In the genomic region with DNA sequence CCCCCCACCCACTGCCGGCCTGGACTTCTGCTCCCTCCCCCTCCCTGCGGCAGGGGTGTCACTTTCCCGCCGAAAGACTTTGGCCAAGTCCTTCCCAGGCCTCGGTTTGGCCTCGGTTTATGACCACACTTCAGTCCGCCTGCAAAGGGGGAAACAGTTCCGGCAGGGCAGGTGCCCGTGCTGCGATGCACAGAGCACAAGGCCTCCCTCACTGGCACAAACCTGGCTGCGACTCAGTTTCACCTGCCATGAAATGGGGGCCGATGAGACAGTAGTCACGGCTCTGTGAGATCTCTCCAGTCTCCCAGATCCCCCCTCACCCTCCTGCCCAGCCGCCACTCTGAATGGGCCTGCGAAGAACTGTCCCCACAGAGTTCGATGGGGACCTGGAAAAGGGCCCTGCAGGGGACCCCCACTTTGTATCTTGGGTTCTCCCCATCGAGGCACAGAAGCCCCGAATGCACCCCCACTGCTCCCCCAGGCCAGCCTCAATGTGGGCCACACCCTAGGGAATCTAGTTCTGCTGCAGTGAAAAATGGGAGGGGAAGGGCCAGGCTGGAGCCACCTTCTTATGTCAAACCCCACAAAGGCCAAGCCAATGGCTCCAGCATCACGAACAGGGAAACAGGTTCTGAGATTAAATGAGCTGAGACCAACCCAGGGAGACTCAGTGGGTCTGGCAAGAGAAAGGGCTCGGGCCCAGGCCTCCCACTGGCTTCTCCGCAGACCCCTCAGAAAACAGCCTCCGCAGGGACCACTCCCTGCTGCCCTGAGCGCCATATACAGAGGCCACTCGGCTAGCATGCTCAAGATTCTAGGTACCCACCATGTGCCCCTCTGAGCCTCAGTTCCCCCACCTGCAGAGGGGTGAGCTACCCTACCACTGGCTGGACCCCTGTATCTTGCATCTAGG, we compare ENCODE assay signal across 10 cellular contexts. TPM values are rescaled to one million over a fixed set of nuclear protein-coding genes. Genes with fewer than 3 reads are reported as not detected.
DNase-seq lines count a peak whose midpoint lies in the region; ATAC-seq, FAIRE-seq and TF ChIP-seq lines count a peak whose summit lies in the region.
"Had no signal": no experiment of that assay in that cellular context is flagged by ENCODE, and none has a peak within 500 bp of the region (broad histone marks: within the 10 kb centered on the region; RNA-seq: fewer than 3 reads in every experiment).

No MANE protein-coding gene starts in this region.

- no peak overlapping the region for H3K27ac Mint-ChIP-seq in CD14-positive monocyte

- BruUV-seq in endothelial cell of umbilical vein (replicated peaks; lab: Mats Ljungman, UMichigan), result TSS peak; percentile 11

- no peaks in the 10 kb centered on the region for H3F3A ChIP-seq in neural cell (ENCODE audit: insufficient read depth, low read length, poor library complexity, severe bottlenecking)

- POLR2A ChIA-PET in endothelial cell of umbilical vein (lab: Charles Lee), result interaction anchor here (1.5 to 1.8 kb wide), 2 partner anchors 13 to 14 kb away, joined by 6 to 7 read pairs; no protein-coding TSS in a partner anchor

- DNase-seq in CD14-positive monocyte (ENCODE audit: low spot score) (no peak), endothelial cell of umbilical vein (ENCODE audit: low read depth, low spot score) (no peak), NCI-H1436 treated with DMSO at 0.1 percent for 48 hours (lab: John Stamatoyannopoulos, UW) (no peak), NCI-H2171 treated with DMSO at 0.1 percent for 48 hours (lab: John Stamatoyannopoulos, UW) (no peak)
- DNase-seq: NCI-H510A treated with DMSO at 0.1 percent for 48 hours had no signal

- no peak for TF ChIP-seq CTCF in CD14-positive monocyte (IDR thresholded peaks at IDR 0.05)
- TF ChIP-seq CTCF in endothelial cell of umbilical vein (IDR thresholded peaks at IDR 0.05; ENCODE audit: extremely low read depth in 1 of 2, insufficient read depth in 1 of 2, low read depth in 1 of 2, low read length in 2 of 2), result no peak
- TF ChIP-seq CTCF in neural cell (IDR thresholded peaks at IDR 0.05; ENCODE audit: poor library complexity, severe bottlenecking), result no peak

- intact Hi-C loops in CD14-positive monocyte (cut with micrococcal nuclease) (loop anchor here in 1 of 2 donors (5.0 kb wide), 1 partner anchor 35 kb away; a partner anchor contains a TSS), endothelial cell of umbilical vein (cut with micrococcal nuclease) (no loop called here)

- H3K9ac ChIP-seq in HUES6 (ENCODE audit: low read length), result no peak overlapping the region
- H3K9ac ChIP-seq in endothelial cell of umbilical vein (replicated peaks; ENCODE audit: extremely low read depth, insufficient read depth, low read length), result no peak overlapping the region
- no peak overlapping the region for H3K9ac ChIP-seq in neural cell (ENCODE audit: low read length)

- ATAC-seq in GM21529 (IDR thresholded peaks at IDR 0.05; ENCODE audit: unreplicated experiment) (no peak), HG03097 (IDR thresholded peaks at IDR 0.05; ENCODE audit: low FRiP score, unreplicated experiment) (no peak)

- H4K20me1 ChIP-seq in endothelial cell of umbilical vein (replicated peaks; ENCODE audit: control insufficient read depth, extremely low read depth, insufficient read depth, low read length) (no peaks in the 10 kb centered on the region), neural cell (ENCODE audit: insufficient read depth) (no peaks in the 10 kb centered on the region)

- no peaks in the 10 kb centered on the region for H3K9me2 ChIP-seq in neural cell (ENCODE audit: insufficient read depth, low read length)

- no peak for TF ChIP-seq RAD21 in neural cell (conservative IDR thresholded peaks at IDR 0.05)

- no peak overlapping the region for H2AFZ ChIP-seq in endothelial cell of umbilical vein (ENCODE audit: low read depth, low read length)
- no peak overlapping the region for H2AFZ ChIP-seq in neural cell (ENCODE audit: low read depth, low read length)

- TF ChIP-seq POLR2A in endothelial cell of umbilical vein (IDR thresholded peaks at IDR 0.05; ENCODE audit: low read depth, low read length), result no peak

- H3K9me3 ChIP-seq in HUES6 (ENCODE audit: control insufficient read depth, insufficient read depth, low read depth, low read length) (no peaks in the 10 kb centered on the region), endothelial cell of umbilical vein (replicated peaks; ENCODE audit: control insufficient read depth, insufficient read depth, low read length) (no peaks in the 10 kb centered on the region), neural cell (ENCODE audit: low read length) (no peaks in the 10 kb centered on the region)

- H3K36me3 ChIP-seq in HUES6 (ENCODE audit: control insufficient read depth, insufficient read depth, low read length) (no peaks in the 10 kb centered on the region), endothelial cell of umbilical vein (ENCODE audit: control insufficient read depth in 2 of 2, extremely low read depth in 1 of 2, insufficient read depth in 2 of 2, low read length in 2 of 2) (peaks cover 0 to 4% of the 10 kb centered on the region in 2 experiments), neural cell (ENCODE audit: insufficient read depth, low read length) (no peaks in the 10 kb centered on the region)
- H3K36me3 ChIP-seq: cardiac muscle cell had no signal

- H3K4me1 ChIP-seq in HUES6 (ENCODE audit: control insufficient read depth, insufficient read depth, low read length), result peaks cover 24% of the 10 kb centered on the region
- peaks cover 26% of the 10 kb centered on the region for H3K4me1 ChIP-seq in endothelial cell of umbilical vein (ENCODE audit: control insufficient read depth, extremely low read depth, insufficient read depth, low read length)

- H3K9me3 Mint-ChIP-seq in CD14-positive monocyte, result peaks cover 0 to 3% (median 0%) of the 10 kb centered on the region in 7 donors

- H3K4me2 ChIP-seq in endothelial cell of umbilical vein (ENCODE audit: insufficient read depth, low read length), result no peak overlapping the region
- H3K4me2 ChIP-seq in neural cell (ENCODE audit: low read length), result no peak overlapping the region

- peaks cover 13% of the 10 kb centered on the region for H3K79me2 ChIP-seq in endothelial cell of umbilical vein (ENCODE audit: control insufficient read depth, insufficient read depth, low read length)
- H3K79me2 ChIP-seq in neural cell (replicated peaks; ENCODE audit: insufficient read depth, low read length), result peaks cover 24% of the 10 kb centered on the region

- no peaks in the 10 kb centered on the region for H3K36me3 Mint-ChIP-seq in CD14-positive monocyte

- no peak for TF ChIP-seq EP300 in neural cell (conservative IDR thresholded peaks at IDR 0.05; ENCODE audit: poor library complexity, severe bottlenecking)

- peaks cover 2 to 16% (median 10%) of the 10 kb centered on the region in 3 donors for H3K27me3 Mint-ChIP-seq in CD14-positive monocyte (ENCODE audit: low read depth in 3 of 3)

- no peaks in the 10 kb centered on the region for H3K27me3 ChIP-seq in HUES6 (ENCODE audit: control insufficient read depth, insufficient read depth, low read length)
- H3K27me3 ChIP-seq in endothelial cell of umbilical vein (ENCODE audit: control insufficient read depth in 2 of 2, insufficient read depth in 2 of 2, low read length in 2 of 2), result no peaks in the 10 kb centered on the region
- H3K27me3 ChIP-seq in neural cell (ENCODE audit: insufficient read depth, low read depth, low read length), result no peaks in the 10 kb centered on the region
- H3K27me3 ChIP-seq: cardiac muscle cell had no signal

- peak overlapping the region; percentile 43; the same call in 1 of the 2 replicates for H3K4me3 ChIP-seq in HUES6 (ENCODE audit: low read depth, low read length)
- no peak overlapping the region for H3K4me3 ChIP-seq in endothelial cell of umbilical vein (replicated peaks in 1 of 3; ENCODE audit: insufficient read depth in 1 of 3, low read depth in 1 of 3, low read length in 3 of 3)
- H3K4me3 ChIP-seq in neural cell (ENCODE audit: low read length), result peak overlapping the region; percentile 45

- peak overlapping the region; percentile 56 to 57 for H3K4me3 Mint-ChIP-seq in CD14-positive monocyte

- peaks cover 4% of the 10 kb centered on the region for H3K4me1 Mint-ChIP-seq in CD14-positive monocyte

- H3K27ac ChIP-seq in HUES6 (ENCODE audit: low read depth, low read length), result no peak overlapping the region
- H3K27ac ChIP-seq in endothelial cell of umbilical vein (ENCODE audit: insufficient read depth, low read depth, low read length), result no peak overlapping the region
- H3K27ac ChIP-seq in neural cell (ENCODE audit: low read length), result no peak overlapping the region
- H3K27ac ChIP-seq: cardiac muscle cell had no signal

- no peak for FAIRE-seq in endothelial cell of umbilical vein (lab: Jason Lieb, UNC)

- no peaks in the 10 kb centered on the region for H3K9me1 ChIP-seq in endothelial cell of umbilical vein (replicated peaks; ENCODE audit: control insufficient read depth, extremely low read depth, insufficient read depth, low read length)

- CTCF ChIA-PET in endothelial cell of umbilical vein (lab: Charles Lee), result interaction anchor here (1.4 to 4.4 kb wide), 6 partner anchors 11 to 27 kb away, joined by 3 to 78 read pairs (median 6); no protein-coding TSS in a partner anchor

- dilution Hi-C loops in endothelial cell of umbilical vein (cut with MboI; ENCODE audit: extremely low pct_ligation_motif_present, low sequenced_read_pairs), result no loop called here

RNA-seq across cellular contexts. Expression of a gene that starts 29.0 kb away (rescaled TPM):
- polyA plus RNA-seq in CD14-positive monocyte (under 1 TPM; 0.31 to 0.44 TPM), endothelial cell of umbilical vein (81.3 and 83.6 TPM in 2 replicates), neural cell (112 and 134 TPM in 2 replicates)
- 105 and 109 TPM in 2 replicates for total RNA-seq in endothelial cell of umbilical vein
- 30.5 and 49.1 TPM in 2 replicates for polyA plus RNA-seq in endothelial cell of umbilical vein (2011; cell fraction: cytosol; rRNA removed)
- 288 and 295 TPM in 2 replicates for polyA plus RNA-seq in endothelial cell of umbilical vein (2011; cell fraction: nucleus; rRNA removed)
- 22.8 and 27.5 TPM in 2 replicates for polyA plus RNA-seq in endothelial cell of umbilical vein (2012)
- polyA minus RNA-seq in endothelial cell of umbilical vein (43.0 and 52.9 TPM in 2 replicates), neural cell (89.7 and 109 TPM in 2 replicates)
- 1.7 TPM for polyA minus RNA-seq in endothelial cell of umbilical vein (2011; cell fraction: cytosol; rRNA and poly(A)+ RNA removed)
- 58.2 and 105 TPM in 2 replicates for polyA minus RNA-seq in endothelial cell of umbilical vein (2011; cell fraction: nucleus; rRNA and poly(A)+ RNA removed)

RNA-seq across cellular contexts. Expression of a gene that starts 33.3 kb away (rescaled TPM):
- polyA plus RNA-seq in CD14-positive monocyte, result 10 to 100 TPM; 56.4 to 58.2 TPM
- total RNA-seq in endothelial cell of umbilical vein, result 33.2 and 40.0 TPM in 2 replicates
- 49.3 and 59.5 TPM in 2 replicates for polyA plus RNA-seq in endothelial cell of umbilical vein
- polyA plus RNA-seq in endothelial cell of umbilical vein (2011; cell fraction: cytosol; rRNA removed), result 34.3 and 36.5 TPM in 2 replicates
- 48.4 and 53.3 TPM in 2 replicates for polyA plus RNA-seq in endothelial cell of umbilical vein (2011; cell fraction: nucleus; rRNA removed)
- polyA plus RNA-seq in endothelial cell of umbilical vein (2012), result 20.4 and 20.9 TPM in 2 replicates
- 82.2 and 90.8 TPM in 2 replicates for polyA minus RNA-seq in endothelial cell of umbilical vein
- polyA minus RNA-seq in endothelial cell of umbilical vein (2011; cell fraction: cytosol; rRNA and poly(A)+ RNA removed), result 10.1 TPM
- 22.9 and 23.8 TPM in 2 replicates for polyA minus RNA-seq in endothelial cell of umbilical vein (2011; cell fraction: nucleus; rRNA and poly(A)+ RNA removed)
- 12.7 and 15.4 TPM in 2 replicates for polyA plus RNA-seq in neural cell
- polyA minus RNA-seq in neural cell, result 14.0 and 14.1 TPM in 2 replicates

RNA-seq across cellular contexts. Expression of a gene that starts 46.0 kb away (rescaled TPM):
- polyA plus RNA-seq in CD14-positive monocyte (10 to 100 TPM; 24.9 to 30.8 TPM), endothelial cell of umbilical vein (440 and 511 TPM in 2 replicates), neural cell (3.5 and 4.1 TPM in 2 replicates)
- 211 and 245 TPM in 2 replicates for total RNA-seq in endothelial cell of umbilical vein
- 259 and 341 TPM in 2 replicates for polyA plus RNA-seq in endothelial cell of umbilical vein (2011; cell fraction: cytosol; rRNA removed)
- 576 and 663 TPM in 2 replicates for polyA plus RNA-seq in endothelial cell of umbilical vein (2011; cell fraction: nucleus; rRNA removed)
- polyA plus RNA-seq in endothelial cell of umbilical vein (2012), result 102 and 113 TPM in 2 replicates
- polyA minus RNA-seq in endothelial cell of umbilical vein (102 and 126 TPM in 2 replicates), neural cell (2.7 and 4.4 TPM in 2 replicates)
- polyA minus RNA-seq in endothelial cell of umbilical vein (2011; cell fraction: cytosol; rRNA and poly(A)+ RNA removed), result 25.2 TPM
- polyA minus RNA-seq in endothelial cell of umbilical vein (2011; cell fraction: nucleus; rRNA and poly(A)+ RNA removed), result 91.1 and 144 TPM in 2 replicates

RNA-seq across cellular contexts. Expression of a gene that starts 46.1 kb away (rescaled TPM):
- polyA plus RNA-seq in CD14-positive monocyte, result 100 to 1,000 TPM; 329 to 400 TPM
- 221 and 246 TPM in 2 replicates for total RNA-seq in endothelial cell of umbilical vein
- 537 and 579 TPM in 2 replicates for polyA plus RNA-seq in endothelial cell of umbilical vein
- 320 and 379 TPM in 2 replicates for polyA plus RNA-seq in endothelial cell of umbilical vein (2011; cell fraction: cytosol; rRNA removed)
- 183 and 186 TPM in 2 replicates for polyA plus RNA-seq in endothelial cell of umbilical vein (2011; cell fraction: nucleus; rRNA removed)
- polyA plus RNA-seq in endothelial cell of umbilical vein (2012), result 145 and 199 TPM in 2 replicates
- 206 and 246 TPM in 2 replicates for polyA minus RNA-seq in endothelial cell of umbilical vein
- polyA minus RNA-seq in endothelial cell of umbilical vein (2011; cell fraction: cytosol; rRNA and poly(A)+ RNA removed), result 31.5 TPM
- polyA minus RNA-seq in endothelial cell of umbilical vein (2011; cell fraction: nucleus; rRNA and poly(A)+ RNA removed), result 38.0 and 46.4 TPM in 2 replicates
- polyA plus RNA-seq in neural cell, result 14.2 and 27.6 TPM in 2 replicates
- 7.1 and 8.7 TPM in 2 replicates for polyA minus RNA-seq in neural cell

Comparison
In these comparisons a context has a peak if more than half of its experiments do, and no peak if none do; other contexts are left out.
1. H3K4me3 ChIP-seq: peak in HUES6 (single experiment) and neural cell (single experiment); none in endothelial cell of umbilical vein (0 of 3).
2. RNA of a gene that starts 29.0 kb away (polyA plus RNA-seq): 112 to 134 TPM in neural cell and 22.8 to 295 TPM in endothelial cell of umbilical vein; 0.31 to 0.44 TPM in CD14-positive monocyte; every median in the first group is over 10 times any median in the second.